ENCODE assay signal across 15 cellular contexts in genomic region chr15:52137432-52138357, GRCh38. TPM values are rescaled to one million over a fixed set of nuclear protein-coding genes. Genes with fewer than 3 reads are reported as not detected.
A peak's percentile ranks its signal among the peaks of the same experiment; 100 is the strongest.
DNase-seq lines count a peak whose midpoint lies in the region; ATAC-seq, FAIRE-seq and TF ChIP-seq lines count a peak whose summit lies in the region.
"Had no signal": no experiment of that assay in that cellular context is flagged by ENCODE, and none has a peak within 500 bp of the region (broad histone marks: within the 10 kb centered on the region; RNA-seq: fewer than 3 reads in every experiment).

No MANE protein-coding gene starts in this region.

- H3K27ac Mint-ChIP-seq in stimulated activated naive B cell treated with anti-CD40 and anti-IgM and Interleukin-4, amounts not matched to agents 10 μg/mL and 1 μg/mL and 100 μg/mL, for 72 hours, result peak overlapping the region; percentile 14
- H3K27ac Mint-ChIP-seq: natural killer cell treated with Interleukin-12 subunit alpha and Interleukin-12 subunit beta and Interleukin-15 and Interleukin-18, amount 100 ng/mL, for 72 hours had no signal

- ATAC-seq in Panc1, result no peak
- peak; percentile 24 to 46 for ATAC-seq in stimulated activated naive B cell treated with anti-CD40 and anti-IgM and Interleukin-4, amounts not matched to agents 10 μg/mL and 1 μg/mL and 100 μg/mL, for 72 hours (replicated peaks)
- no peak for ATAC-seq in GM21381 (IDR thresholded peaks at IDR 0.05; ENCODE audit: unreplicated experiment)

- CTCF ChIA-PET in Panc1 (lab: Charles Lee), result interaction anchor here (0.6 to 0.7 kb wide), 2 partner anchors 18 to 512 kb away, joined by 4 to 12 read pairs; no protein-coding TSS in a partner anchor

- H3K4me3 Mint-ChIP-seq in stimulated activated naive B cell treated with anti-CD40 and anti-IgM and Interleukin-4, amounts not matched to agents 10 μg/mL and 1 μg/mL and 100 μg/mL, for 72 hours, result no peak overlapping the region
- H3K4me3 Mint-ChIP-seq: natural killer cell treated with Interleukin-12 subunit alpha and Interleukin-12 subunit beta and Interleukin-15 and Interleukin-18, amount 100 ng/mL, for 72 hours had no signal

- peak overlapping the region; percentile 25; the same call in 1 of the 2 replicates for H3K27ac ChIP-seq in Panc1 (ENCODE audit: low read length)
- H3K27ac ChIP-seq: 22Rv1 had no signal

- POLR2A ChIA-PET in Panc1 (lab: Charles Lee), result no interaction called here

- FAIRE-seq in RCC 7860 (lab: Jason Lieb, UNC), result no peak
- FAIRE-seq: TTC549 had no signal

- no peaks in the 10 kb centered on the region for H3K27me3 ChIP-seq in Panc1 (ENCODE audit: control insufficient read depth, insufficient read depth, low read length)

- no peak for TF ChIP-seq POLR2A in erythroblast (IDR thresholded peaks at IDR 0.05; ENCODE audit: low read length)

- peak; percentile 7 for DNase-seq in DMS 273 (lab: John Stamatoyannopoulos, UW; ENCODE audit: unreplicated experiment)
- no peak for DNase-seq in DMS 273 treated with DMSO at 0.1 percent for 48 hours (lab: John Stamatoyannopoulos, UW)
- no peak for DNase-seq in Panc1 (ENCODE audit: low read depth, low spot score)
- peak; percentile 30 to 55 for DNase-seq in erythroblast (lab: John Stamatoyannopoulos, UW)
- no peak for DNase-seq in stimulated activated naive B cell treated with anti-CD40 and anti-IgM and Interleukin-4, amounts not matched to agents 10 μg/mL and 1 μg/mL and 100 μg/mL, for 72 hours
- DNase-seq in activated CD4-positive, alpha-beta T cell treated with anti-CD3 and anti-CD28 coated beads, Interleukin-2, amount 50 U/mL, for 1 hour, result no peak
- DNase-seq in RCC 7860 (ENCODE audit: low spot score), result no peak
- DNase-seq: activated CD8-positive, alpha-beta memory T cell treated with anti-CD3 and anti-CD28 coated beads, Interleukin-2, amount 50 U/mL, for 4 hours; DND-41; HCEC 1CT; trophoblast cell had no signal

- peaks cover 29 to 49% of the 10 kb centered on the region in 2 donors for H3K36me3 Mint-ChIP-seq in stimulated activated naive B cell treated with anti-CD40 and anti-IgM and Interleukin-4, amounts not matched to agents 10 μg/mL and 1 μg/mL and 100 μg/mL, for 72 hours
- H3K36me3 Mint-ChIP-seq: natural killer cell treated with Interleukin-12 subunit alpha and Interleukin-12 subunit beta and Interleukin-15 and Interleukin-18, amount 100 ng/mL, for 72 hours had no signal

- H3K4me1 Mint-ChIP-seq in stimulated activated naive B cell treated with anti-CD40 and anti-IgM and Interleukin-4, amounts not matched to agents 10 μg/mL and 1 μg/mL and 100 μg/mL, for 72 hours, result peaks cover 27 to 29% of the 10 kb centered on the region in 2 donors

- H3K4me1 ChIP-seq in Panc1 (ENCODE audit: control insufficient read depth, insufficient read depth, low read length), result no peaks in the 10 kb centered on the region

- BruUV-seq in Panc1 (replicated peaks; lab: Mats Ljungman, UMichigan), result no TSS peak

- in situ Hi-C loops in Panc1 (cut with HindIII; ENCODE audit: low pct_unique_long_range_greater_than_20kb, low sequenced_read_pairs), result no loop called here

- no peak overlapping the region for H3K4me3 ChIP-seq in Panc1 (ENCODE audit: low read depth in 2 of 2, low read length in 2 of 2)

- TF ChIP-seq CTCF in Panc1 (IDR thresholded peaks at IDR 0.05), result no peak

- intact Hi-C loops in Panc1 (cut with micrococcal nuclease; ENCODE audit: unreplicated experiment), result no loop called here

- H3K9me3 ChIP-seq in Panc1 (ENCODE audit: control insufficient read depth, insufficient read depth, low read depth, low read length), result no peaks in the 10 kb centered on the region

- H3K9me3 Mint-ChIP-seq in stimulated activated naive B cell treated with anti-CD40 and anti-IgM and Interleukin-4, amounts not matched to agents 10 μg/mL and 1 μg/mL and 100 μg/mL, for 72 hours, result no peaks in the 10 kb centered on the region
- H3K9me3 Mint-ChIP-seq: natural killer cell treated with Interleukin-12 subunit alpha and Interleukin-12 subunit beta and Interleukin-15 and Interleukin-18, amount 100 ng/mL, for 72 hours had no signal

- no peaks in the 10 kb centered on the region for H3K36me3 ChIP-seq in Panc1 (ENCODE audit: control insufficient read depth, insufficient read depth, low read length)

- no peaks in the 10 kb centered on the region for H3K27me3 Mint-ChIP-seq in stimulated activated naive B cell treated with anti-CD40 and anti-IgM and Interleukin-4, amounts not matched to agents 10 μg/mL and 1 μg/mL and 100 μg/mL, for 72 hours
- H3K27me3 Mint-ChIP-seq: natural killer cell treated with Interleukin-12 subunit alpha and Interleukin-12 subunit beta and Interleukin-15 and Interleukin-18, amount 100 ng/mL, for 72 hours had no signal

RNA-seq across cellular contexts. Expression of gene BCL2L10, which starts 25.1 kb away (rescaled TPM):
- total RNA-seq in Panc1 (2021; ENCODE audit: unreplicated experiment), result 0.54 TPM
- 0.23 TPM for polyA plus RNA-seq in Panc1 (2012; ENCODE audit: insufficient read length)
- total RNA-seq: natural killer cell treated with Interleukin-12 subunit alpha and Interleukin-12 subunit beta and Interleukin-15 and Interleukin-18, amount 100 ng/mL, for 72 hours had no signal

RNA-seq across cellular contexts. Expression of gene GNB5, which starts 53.5 kb away (rescaled TPM):
- 58.7 TPM for total RNA-seq in Panc1 (2021; ENCODE audit: unreplicated experiment)
- 93.5 TPM for polyA plus RNA-seq in Panc1 (2012; ENCODE audit: insufficient read length)

Comparison
In these comparisons a context has a peak if more than half of its experiments do, and no peak if none do; other contexts are left out.
1. DNase-seq: peak in DMS 273 (single experiment) and erythroblast (2 of 2); none in DMS 273 treated with DMSO at 0.1 percent for 48 hours (single experiment), Panc1 (single experiment), stimulated activated naive B cell treated with anti-CD40 and anti-IgM and Interleukin-4, amounts not matched to agents 10 μg/mL and 1 μg/mL and 100 μg/mL, for 72 hours (single experiment), activated CD4-positive, alpha-beta T cell treated with anti-CD3 and anti-CD28 coated beads, Interleukin-2, amount 50 U/mL, for 1 hour (single experiment) and RCC 7860 (single experiment).
2. ATAC-seq: peak in stimulated activated naive B cell treated with anti-CD40 and anti-IgM and Interleukin-4, amounts not matched to agents 10 μg/mL and 1 μg/mL and 100 μg/mL, for 72 hours (2 of 2); none in Panc1 (single experiment) and GM21381 (single experiment).